Comparison of ENCODE assay signal across 19 cellular contexts in genomic region chr4:88058295-88058694, GRCh38. TPM values are rescaled to one million over a fixed set of nuclear protein-coding genes. Genes with fewer than 3 reads are reported as not detected.
DNase-seq lines count a peak whose midpoint lies in the region; ATAC-seq, FAIRE-seq and TF ChIP-seq lines count a peak whose summit lies in the region.
"Had no signal": no experiment of that assay in that cellular context is flagged by ENCODE, and none has a peak within 500 bp of the region (broad histone marks: within the 10 kb centered on the region; RNA-seq: fewer than 3 reads in every experiment).

No MANE protein-coding gene starts in this region.

- no peak overlapping the region for H4K8ac ChIP-seq in IMR-90 (ENCODE audit: low read depth in 2 of 2, low read length in 2 of 2)

- no peak overlapping the region for H3K56ac ChIP-seq in IMR-90 (ENCODE audit: extremely low read depth, insufficient read depth, low read length)

- H2AK5ac ChIP-seq in IMR-90 (ENCODE audit: low read depth, low read length), result no peak overlapping the region

- H3K9me3 ChIP-seq in A549, result no peaks in the 10 kb centered on the region
- H3K9me3 ChIP-seq in IMR-90 (ENCODE audit: control insufficient read depth, insufficient read depth, low read length), result no peaks in the 10 kb centered on the region
- no peaks in the 10 kb centered on the region for H3K9me3 ChIP-seq in K562 (replicated peaks; ENCODE audit: control insufficient read depth, insufficient read depth, low read depth, low read length)
- no peaks in the 10 kb centered on the region for H3K9me3 ChIP-seq in transverse colon
- H3K9me3 ChIP-seq: BLaER1 treated with 17β-estradiol and CSF1 and Interleukin-3, amounts not matched to agents 10 nM and 100 nM; Caco-2 had no signal

- H3K18ac ChIP-seq in IMR-90 (ENCODE audit: low read depth, low read length), result no peak overlapping the region

- no peak overlapping the region for H3K23ac ChIP-seq in IMR-90 (ENCODE audit: low read depth, low read length)

- H3K4me3 ChIP-seq in A549, result no peak overlapping the region
- no peak overlapping the region for H3K4me3 ChIP-seq in IMR-90 (ENCODE audit: insufficient read depth, low read depth, low read length)
- H3K4me3 ChIP-seq in K562, result no peak overlapping the region
- no peak overlapping the region for H3K4me3 ChIP-seq in transverse colon
- H3K4me3 ChIP-seq: BLaER1 treated with 17β-estradiol and CSF1 and Interleukin-3, amounts not matched to agents 10 nM and 100 nM had no signal

- no peaks in the 10 kb centered on the region for H4K20me1 ChIP-seq in IMR-90 (ENCODE audit: insufficient read depth, low read length)
- H4K20me1 ChIP-seq in K562 (replicated peaks; ENCODE audit: control insufficient read depth, insufficient read depth, low read length), result no peaks in the 10 kb centered on the region
- H4K20me1 ChIP-seq: BLaER1 treated with 17β-estradiol and CSF1 and Interleukin-3, amounts not matched to agents 10 nM and 100 nM had no signal

- H3K27me3 ChIP-seq in IMR-90 (ENCODE audit: control insufficient read depth, insufficient read depth, low read length), result no peaks in the 10 kb centered on the region
- H3K27me3 ChIP-seq in K562 (ENCODE audit: control insufficient read depth in 2 of 2, insufficient read depth in 2 of 2, low read length in 2 of 2), result no peaks in the 10 kb centered on the region
- no peaks in the 10 kb centered on the region for H3K27me3 ChIP-seq in transverse colon
- H3K27me3 ChIP-seq: BLaER1 treated with 17β-estradiol and CSF1 and Interleukin-3, amounts not matched to agents 10 nM and 100 nM had no signal

- H3K79me1 ChIP-seq in IMR-90 (ENCODE audit: low read depth in 1 of 2, low read length in 2 of 2), result no peaks in the 10 kb centered on the region

- 0 out of 3 replicates have a peak, but pooled peaks cover 7% of the 10 kb centered on the region for H3K4me1 ChIP-seq in A549
- H3K4me1 ChIP-seq in IMR-90 (ENCODE audit: control insufficient read depth, insufficient read depth, low read length), result no peaks in the 10 kb centered on the region
- no peaks in the 10 kb centered on the region for H3K4me1 ChIP-seq in K562 (replicated peaks in 1 of 2; ENCODE audit: control insufficient read depth in 2 of 2, insufficient read depth in 2 of 2, low read length in 2 of 2)
- H3K4me1 ChIP-seq in transverse colon, result peaks cover 0 to 14% (median 0%) of the 10 kb centered on the region in 4 donors

- H3K14ac ChIP-seq in IMR-90 (replicated peaks; ENCODE audit: low read depth, low read length), result no peak overlapping the region

- H3K36me3 ChIP-seq in IMR-90 (ENCODE audit: control insufficient read depth, insufficient read depth, low read length) (peaks cover 7% of the 10 kb centered on the region), K562 (ENCODE audit: control insufficient read depth, insufficient read depth, low read length) (no peaks in the 10 kb centered on the region), transverse colon (peaks cover 0 to 26% (median 0%) of the 10 kb centered on the region in 4 donors)

- H2BK20ac ChIP-seq in IMR-90 (ENCODE audit: low read depth, low read length), result no peak overlapping the region

- H3K9ac ChIP-seq in IMR-90 (ENCODE audit: low read depth, low read length), result no peak overlapping the region
- no peak overlapping the region for H3K9ac ChIP-seq in K562 (ENCODE audit: insufficient read depth in 1 of 2, low read depth in 2 of 2, low read length in 2 of 2)
- H3K9ac ChIP-seq: BLaER1 treated with 17β-estradiol and CSF1 and Interleukin-3, amounts not matched to agents 10 nM and 100 nM had no signal

- CTCF ChIA-PET in A549 (lab: Yijun Ruan, JAX) (interaction anchor here (0.6 kb wide), 1 partner anchor 336 kb away, joined by 3 read pairs; no protein-coding TSS in a partner anchor), IMR-90 (lab: Yijun Ruan, JAX) (no interaction called here), K562 (lab: Yijun Ruan, JAX; ENCODE audit: low intra/inter-chr PET ratio) (no interaction called here)

- TF ChIP-seq RAD21 in A549 (conservative IDR thresholded peaks at IDR 0.05 in 1 of 2, IDR thresholded peaks at IDR 0.05 in 1 of 2), result no peak
- no peak for TF ChIP-seq RAD21 in IMR-90 (IDR thresholded peaks at IDR 0.05; ENCODE audit: low read length)
- TF ChIP-seq RAD21 in K562 (CRISPR knock-in tag; conservative IDR thresholded peaks at IDR 0.05 in 1 of 2, IDR thresholded peaks at IDR 0.05 in 1 of 2), result no peak

- H3K27ac ChIP-seq in A549 (no peak overlapping the region), IMR-90 (ENCODE audit: insufficient read depth, low read length) (no peak overlapping the region), K562 (ENCODE audit: extremely low read depth, low read depth, low read length) (no peak overlapping the region), transverse colon (no peak overlapping the region)
- H3K27ac ChIP-seq: BLaER1 treated with 17β-estradiol and CSF1 and Interleukin-3, amounts not matched to agents 10 nM and 100 nM; C4-2B had no signal

- no peaks in the 10 kb centered on the region for H3K79me2 ChIP-seq in K562 (ENCODE audit: control insufficient read depth, insufficient read depth, low read length)

- no TSS peak for BruUV-seq in IMR-90 (replicated peaks; lab: Mats Ljungman, UMichigan)
- no TSS peak for BruUV-seq in K562 (replicated peaks; lab: Mats Ljungman, UMichigan)

- H2BK15ac ChIP-seq in IMR-90 (ENCODE audit: low read depth, low read length), result no peak overlapping the region

- no peak overlapping the region for H2AFZ ChIP-seq in IMR-90 (replicated peaks; ENCODE audit: low read length, poor library complexity)
- H2AFZ ChIP-seq in K562 (ENCODE audit: low read depth, low read length), result no peak overlapping the region

- TF ChIP-seq CTCF in A549 (IDR thresholded peaks at IDR 0.05), result no peak
- TF ChIP-seq CTCF in IMR-90 (conservative IDR thresholded peaks at IDR 0.05; ENCODE audit: low read depth, low read length), result no peak
- TF ChIP-seq CTCF in K562 (IDR thresholded peaks at IDR 0.05 in 2 of 3, conservative IDR thresholded peaks at IDR 0.05 in 1 of 3; ENCODE audit: insufficient read depth in 2 of 3, low read depth in 1 of 3, low read length in 3 of 3), result no peak
- no peak for TF ChIP-seq CTCF in transverse colon (IDR thresholded peaks at IDR 0.05)

- no peak for DNase-seq in A549 (ENCODE audit: low read depth in 1 of 2, low spot score in 1 of 2)
- DNase-seq in IMR-90, result no peak
- no peak for DNase-seq in K562 (ENCODE audit: extremely low read depth in 1 of 4, low spot score in 3 of 4)
- no peak for DNase-seq in transverse colon
- DNase-seq: 8988T; AML-193; Caco-2; Calu3; CD4-positive, alpha-beta T cell; CD8-positive, alpha-beta T cell; DMS79 treated with DMSO at 0.1 percent for 48 hours; GF-D8 had no signal

- no peak overlapping the region for H3K4ac ChIP-seq in IMR-90 (ENCODE audit: low read depth, low read length)

- H2BK5ac ChIP-seq in IMR-90 (ENCODE audit: low read depth, low read length, poor library complexity, severe bottlenecking), result no peak overlapping the region

- H3K9me1 ChIP-seq in IMR-90 (ENCODE audit: insufficient read depth, low read length) (no peaks in the 10 kb centered on the region), K562 (ENCODE audit: control insufficient read depth, insufficient read depth, low read length) (no peaks in the 10 kb centered on the region)

- TF ChIP-seq POLR2A in A549 (IDR thresholded peaks at IDR 0.05; ENCODE audit: low read length) (no peak), IMR-90 (IDR thresholded peaks at IDR 0.05; ENCODE audit: low read depth, low read length) (no peak), K562 (conservative IDR thresholded peaks at IDR 0.05) (no peak), transverse colon (IDR thresholded peaks at IDR 0.05) (no peak)

- intact Hi-C loops in IMR-90 (cut with micrococcal nuclease) (loop anchor here (5.0 to 10.0 kb wide), 2 partner anchors 227 to 459 kb away; partner anchors contain the start of gene PPM1K), K562 (cut with micrococcal nuclease) (no loop called here), transverse colon (cut with DNase I; ENCODE audit: low total_unique reads) (no loop called here)

- H3K4me2 ChIP-seq in A549 (no peak overlapping the region), IMR-90 (ENCODE audit: low read depth, low read length) (no peak overlapping the region), K562 (ENCODE audit: insufficient read depth, low read length) (no peak overlapping the region)
- H3K4me2 ChIP-seq: BLaER1 treated with 17β-estradiol and CSF1 and Interleukin-3, amounts not matched to agents 10 nM and 100 nM had no signal

- H2AK9ac ChIP-seq in IMR-90 (replicated peaks; ENCODE audit: low read depth, low read length, poor library complexity), result no peak overlapping the region

- WGBS in A549 (ENCODE audit: missing lambda C conversion rate), result 91% methylated on average over 3 of the region's 3 CpGs
- no CpG with 5 or more reads among the region's 3 CpGs for WGBS in IMR-90 (ENCODE audit: extremely low coverage in 2 of 2, insufficient read length in 1 of 2), 2 experiments
- WGBS in K562 (ENCODE audit: insufficient coverage, low coverage, missing lambda C conversion rate), result 7% methylated on average over 3 of the region's 3 CpGs
- WGBS in transverse colon (ENCODE audit: low coverage in 1 of 2), 2 donors, result 98% methylated on average over 3 of the region's 3 CpGs

- no peak for TF ChIP-seq EP300 in A549 (IDR thresholded peaks at IDR 0.05)
- TF ChIP-seq EP300 in K562 (IDR thresholded peaks at IDR 0.05; ENCODE audit: low read length), result no peak
- TF ChIP-seq EP300 in transverse colon (IDR thresholded peaks at IDR 0.05; ENCODE audit: low read depth), result no peak

- dilution Hi-C loops in IMR-90 (cut with HindIII; ENCODE audit: low sequenced_read_pairs, unreplicated experiment), result no loop called here

- H2BK120ac ChIP-seq in IMR-90 (ENCODE audit: low read depth, low read length), result no peak overlapping the region

- no peak for ATAC-seq in A549
- no peak for ATAC-seq in IMR-90 (ENCODE audit: low read depth)
- no peak for ATAC-seq in K562
- no peak for ATAC-seq in HG03045 (IDR thresholded peaks at IDR 0.05; ENCODE audit: unreplicated experiment)
- no peak for ATAC-seq in GM19467 (IDR thresholded peaks at IDR 0.05; ENCODE audit: unreplicated experiment)
- ATAC-seq: CD8-positive, alpha-beta T cell had no signal

- H4K5ac ChIP-seq in IMR-90 (ENCODE audit: low read depth, low read length), result no peak overlapping the region

- FAIRE-seq in A549 (lab: Jason Lieb, UNC) (no peak), K562 (lab: Jason Lieb, UNC) (no peak)
- FAIRE-seq: D721Med, GM12891, GM19239 had no signal

- no peak overlapping the region for H4K91ac ChIP-seq in IMR-90 (ENCODE audit: insufficient read depth, low read depth, low read length)

- in situ Hi-C loops in IMR-90 (cut with MboI; ENCODE audit: low sequenced_read_pairs) (no loop called here), K562 (cut with MboI) (no loop called here), transverse colon (cut with MboI; ENCODE audit: low pct_ligation_motif_present in 1 of 4, low pct_unique_long_range_greater_than_20kb in 1 of 4, low sequenced_read_pairs in 3 of 4) (loop anchor here in 3 of 4 donors (10.0 kb wide), 1 partner anchor 147 kb away; no protein-coding TSS in a partner anchor)

- POLR2A ChIA-PET in A549 (lab: Yijun Ruan, JAX) (no interaction called here), IMR-90 (lab: Charles Lee; ENCODE audit: unreplicated experiment) (no interaction called here), K562 (lab: Yijun Ruan, JAX) (no interaction called here)

RNA-seq across cellular contexts. Expression of gene PKD2, which starts 50.9 kb away (rescaled TPM):
- polyA plus RNA-seq in A549 (2011; rRNA removed) (38.6 and 57.6 TPM in 2 replicates), A549 (2017; fragmentation: RNase III; extraction: RNeasy Plus Mini Kit Qiagen cat#74134 plus additional on column Dnase treatment) (30.6 to 40.2 TPM (median 39.4 TPM) in 3 replicates), IMR-90 (2012; rRNA removed) (37.3 and 43.8 TPM in 2 replicates), K562 (2011; rRNA removed) (0.35 and 0.57 TPM in 2 replicates), K562 (2014; fragmentation: Illumina TruSeq; extraction: Trizol) (0.34 and 0.36 TPM in 2 replicates), K562 (2014; fragmentation: Nextera tagmentation; extraction: Ambion mirVana) (under 1 TPM; 0.11 to 0.14 TPM), K562 (2014; rRNA removed) (0.38 and 0.49 TPM in 2 replicates)
- polyA plus RNA-seq in A549 (2012; cell fraction: cytosol; rRNA removed), result 10.6 and 14.9 TPM in 2 replicates
- 12.7 and 25.1 TPM in 2 replicates for polyA plus RNA-seq in A549 (2012; cell fraction: nucleus; rRNA removed)
- 37.9 and 40.6 TPM in 2 replicates for polyA minus RNA-seq in A549 (2011; rRNA and poly(A)+ RNA removed)
- total RNA-seq in IMR-90 (2012; rRNA removed) (51.3 and 96.7 TPM in 2 replicates), K562 (2014; rRNA removed) (0.12 and 0.45 TPM in 2 replicates), K562 (2014; rRNA removed; fragmentation: Illumina TruSeq; extraction: Trizol) (0.58 and 0.89 TPM in 2 replicates), K562 (2015; rRNA removed; fragmentation: Illumina TruSeq; extraction: Trizol) (0.87 and 1.2 TPM in 2 replicates), K562 (2021) (0.45 and 0.47 TPM in 2 replicates), transverse colon (10 to 100 TPM; 15.7 to 48.0 (median 21.5) TPM)
- polyA plus RNA-seq in IMR-90 (2012; cell fraction: cytosol; rRNA removed), result 6.0 and 7.7 TPM in 2 replicates
- 11.8 and 68.7 TPM in 2 replicates for polyA plus RNA-seq in IMR-90 (2012; cell fraction: nucleus; rRNA removed; ENCODE audit: low replicate concordance)
- 1.6 and 2.1 TPM in 2 replicates for total RNA-seq in K562 (2011; cell fraction: chromatin; rRNA removed; ENCODE audit: low replicate concordance)
- total RNA-seq in K562 (2011; cell fraction: nucleolus; rRNA removed), result 0.50 and 1.1 TPM in 2 replicates
- total RNA-seq in K562 (2011; cell fraction: nucleoplasm; rRNA removed), result 0.53 and 0.59 TPM in 2 replicates
- polyA plus RNA-seq in K562 (2011; cell fraction: cytosol; rRNA removed), result 0.06 and 0.34 TPM in 2 replicates
- polyA plus RNA-seq in K562 (2011; cell fraction: nucleus; rRNA removed), result 0.53 and 1.3 TPM in 2 replicates
- 0.39 and 0.96 TPM in 2 replicates for polyA plus RNA-seq in K562 (2012)
- polyA minus RNA-seq in K562 (2011; rRNA and poly(A)+ RNA removed), result 1.0 and 1.7 TPM in 2 replicates
- polyA minus RNA-seq in K562 (2011; cell fraction: cytosol; rRNA and poly(A)+ RNA removed), result 0.29 and 0.64 TPM in 2 replicates
- 0.27 and 1.1 TPM in 2 replicates for polyA minus RNA-seq in K562 (2011; cell fraction: nucleus; rRNA and poly(A)+ RNA removed)

Comparison
In these comparisons a context has a peak if more than half of its experiments do, and no peak if none do; other contexts are left out.
1. RNA of gene PKD2, which starts 50.9 kb away (total RNA-seq): 51.3 to 96.7 TPM in IMR-90 and 15.7 to 48.0 TPM in transverse colon; 0.12 to 2.1 TPM in K562; every median in the first group is over 4 times any median in the second.
2. in situ Hi-C loops: an anchor here in transverse colon (10.0 kb wide); none called in IMR-90 and K562.
3. Of the 35 proteins assayed by ChIP-seq in both K562 and A549: peak only in K562: none; only in A549: none; in both: MAFK; in neither: 34.